ENCODE assay signal across 8 cellular contexts in the genomic region with DNA sequence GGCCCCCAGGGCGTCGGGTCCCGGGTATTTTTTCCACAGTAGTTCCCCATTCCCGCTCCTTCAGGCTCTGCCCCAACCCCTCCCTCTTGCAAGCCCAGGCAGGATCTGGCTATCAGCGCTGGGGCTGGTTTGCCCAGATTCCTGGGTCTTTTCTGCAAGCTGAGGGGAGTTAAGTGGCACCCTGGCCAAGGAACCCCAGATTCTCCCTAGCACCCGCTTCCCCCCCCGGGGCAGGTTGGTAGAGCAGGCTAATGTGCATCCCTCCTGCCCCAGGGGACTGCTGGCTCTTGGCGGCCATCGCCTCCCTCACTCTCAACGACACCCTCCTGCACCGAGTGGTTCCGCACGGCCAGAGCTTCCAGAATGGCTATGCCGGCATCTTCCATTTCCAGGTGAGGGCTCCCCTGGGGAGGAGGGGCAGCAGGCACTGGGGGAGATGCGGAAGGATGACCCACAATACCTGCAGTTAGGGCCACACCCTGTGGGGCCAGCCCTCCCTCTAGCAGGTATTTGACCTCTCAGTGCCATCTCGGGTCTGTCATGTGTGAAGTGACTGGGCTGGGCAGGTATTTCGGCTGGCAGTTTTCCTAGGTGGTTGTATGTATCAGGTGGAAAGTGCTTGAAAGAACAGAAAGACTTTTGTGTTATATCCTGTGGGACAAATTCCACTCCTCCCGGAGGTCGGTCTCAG. TPM values are rescaled to one million over a fixed set of nuclear protein-coding genes. Genes with fewer than 3 reads are reported as not detected.
DNase-seq lines count a peak whose midpoint lies in the region; ATAC-seq, FAIRE-seq and TF ChIP-seq lines count a peak whose summit lies in the region.

No MANE protein-coding gene starts in this region.

- ATAC-seq in GM21723 (IDR thresholded peaks at IDR 0.05; ENCODE audit: unreplicated experiment) (no peak), GM21367 (IDR thresholded peaks at IDR 0.05; ENCODE audit: unreplicated experiment) (no peak)

- no peak overlapping the region for H3K27ac ChIP-seq in ACC112 (ENCODE audit: low read depth, low read length)

- no peaks in the 10 kb centered on the region for H3K9me3 Mint-ChIP-seq in mesothelial cell of epicardium

- H3K36me3 Mint-ChIP-seq in mesothelial cell of epicardium: peaks cover 4% of the 10 kb centered on the region

- peak overlapping the region; percentile 97 for H3K27ac Mint-ChIP-seq in mesothelial cell of epicardium

- peak overlapping the region; percentile 89 for H3K4me3 Mint-ChIP-seq in mesothelial cell of epicardium

- H3K79me2 ChIP-seq in ACC112 (ENCODE audit: control insufficient read depth, insufficient read depth, low read length, unreplicated experiment): peaks cover 33% of the 10 kb centered on the region

- peaks cover 6% of the 10 kb centered on the region; the same call in 1 of the 2 replicates for H3K36me3 ChIP-seq in ACC112 (ENCODE audit: insufficient read depth, low read length)
- H3K36me3 ChIP-seq in bronchial epithelial cell (ENCODE audit: control insufficient read depth, insufficient read depth, low read length): peaks cover 36% of the 10 kb centered on the region

- DNase-seq in HT-29 (ENCODE audit: low spot score): peak; percentile 56
- DNase-seq in bronchial epithelial cell (ENCODE audit: low read depth): peak; percentile 79
- DNase-seq in mesothelial cell of epicardium (ENCODE audit: low spot score in 2 of 2, unreplicated experiment in 2 of 2): no peak
- no peak for DNase-seq in stimulated activated CD4-positive, alpha-beta T cell treated with anti-CD3 and anti-CD28 coated beads, Interleukin-2, amount 100 ng/mL, for 24 hours
- no peak for DNase-seq in NCI-H345 treated with DMSO at 0.1 percent for 48 hours (lab: John Stamatoyannopoulos, UW; ENCODE audit: unreplicated experiment)

- no peaks in the 10 kb centered on the region for H3K27me3 ChIP-seq in ACC112 (ENCODE audit: insufficient read depth, low read length)
- no peaks in the 10 kb centered on the region for H3K27me3 ChIP-seq in bronchial epithelial cell (ENCODE audit: control insufficient read depth, insufficient read depth, low read length)

- TF ChIP-seq CTCF in bronchial epithelial cell (IDR thresholded peaks at IDR 0.05; ENCODE audit: insufficient read depth, low read length, severe bottlenecking) (no peak), mesothelial cell of epicardium (IDR thresholded peaks at IDR 0.05; ENCODE audit: unreplicated experiment) (no peak)

- H2AFZ ChIP-seq in ACC112 (ENCODE audit: low read length, unreplicated experiment): no peak overlapping the region

- H3K4me1 Mint-ChIP-seq in mesothelial cell of epicardium: peaks cover 21% of the 10 kb centered on the region

- H3K4me3 ChIP-seq in ACC112 (ENCODE audit: low read depth, low read length): peak overlapping the region; percentile 91
- H3K4me3 ChIP-seq in bronchial epithelial cell (ENCODE audit: low read depth, low read length): peak overlapping the region; percentile 88

- H3K4me1 ChIP-seq in ACC112 (ENCODE audit: control insufficient read depth, insufficient read depth, low read length, unreplicated experiment): peaks cover 9% of the 10 kb centered on the region

- peak; percentile 23 for FAIRE-seq in bronchial epithelial cell (lab: Jason Lieb, UNC)

- H3K27me3 Mint-ChIP-seq in mesothelial cell of epicardium (ENCODE audit: low read depth): no peaks in the 10 kb centered on the region

RNA-seq across cellular contexts. Expression of gene CAPN1, which starts 1.6 kb away (rescaled TPM):
- 594 and 654 TPM in 2 replicates for total RNA-seq in HT-29 (2014; rRNA removed; shearing (Covaris generic))
- total RNA-seq in bronchial epithelial cell (136 and 165 TPM in 2 replicates), mesothelial cell of epicardium (176 to 196 TPM (median 192 TPM) in 3 replicates)

RNA-seq across cellular contexts. Expression of gene SPDYC, which starts 13.3 kb away (rescaled TPM):
- total RNA-seq in HT-29 (2014; rRNA removed; shearing (Covaris generic)): not detected in 2 replicates
- total RNA-seq in bronchial epithelial cell (not detected in 2 replicates), mesothelial cell of epicardium (not detected in 3 replicates)

RNA-seq across cellular contexts. Expression of gene SYVN1, which starts 49.0 kb away (rescaled TPM):
- total RNA-seq in HT-29 (2014; rRNA removed; shearing (Covaris generic)): 21.7 and 32.1 TPM in 2 replicates
- total RNA-seq in bronchial epithelial cell (11.6 and 19.7 TPM in 2 replicates), mesothelial cell of epicardium (45.4 to 52.6 TPM (median 47.8 TPM) in 3 replicates)

Comparison
In these comparisons a context has a peak if more than half of its experiments do, and no peak if none do; other contexts are left out.
1. DNase-seq: peak in HT-29 (single experiment) and bronchial epithelial cell (single experiment); none in mesothelial cell of epicardium (0 of 2), stimulated activated CD4-positive, alpha-beta T cell treated with anti-CD3 and anti-CD28 coated beads, Interleukin-2, amount 100 ng/mL, for 24 hours (0 of 2) and NCI-H345 treated with DMSO at 0.1 percent for 48 hours (single experiment).